ENCODE assay signal across 1 cellular context in the genomic region with DNA sequence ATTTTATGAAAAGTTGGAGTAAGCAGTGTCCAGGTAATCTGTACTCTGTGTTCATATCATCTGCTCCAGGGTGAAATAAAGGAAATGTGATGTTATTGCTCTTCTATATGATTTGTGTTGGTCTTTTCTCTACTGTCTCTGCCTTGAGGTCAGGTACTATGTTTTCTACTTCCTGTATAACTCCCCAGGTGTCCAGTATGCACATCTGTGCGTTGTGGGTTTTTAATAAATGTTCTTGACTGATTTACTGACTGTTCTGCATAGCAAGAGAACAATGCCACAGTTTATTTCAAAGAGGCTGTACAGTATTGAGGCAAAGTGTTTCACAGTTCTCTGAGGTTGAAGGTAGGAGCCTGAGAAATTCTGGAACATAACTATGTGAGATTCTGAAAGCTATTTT.
TF ChIP-seq lines count a peak whose summit lies in the region.

No MANE protein-coding gene starts in this region.

TF ChIP-seq in IMR-90, 13 proteins besides CTCF, POLR2A, EP300 and RAD21 (continued from another document):
- TF ChIP-seq, protein P1, sequence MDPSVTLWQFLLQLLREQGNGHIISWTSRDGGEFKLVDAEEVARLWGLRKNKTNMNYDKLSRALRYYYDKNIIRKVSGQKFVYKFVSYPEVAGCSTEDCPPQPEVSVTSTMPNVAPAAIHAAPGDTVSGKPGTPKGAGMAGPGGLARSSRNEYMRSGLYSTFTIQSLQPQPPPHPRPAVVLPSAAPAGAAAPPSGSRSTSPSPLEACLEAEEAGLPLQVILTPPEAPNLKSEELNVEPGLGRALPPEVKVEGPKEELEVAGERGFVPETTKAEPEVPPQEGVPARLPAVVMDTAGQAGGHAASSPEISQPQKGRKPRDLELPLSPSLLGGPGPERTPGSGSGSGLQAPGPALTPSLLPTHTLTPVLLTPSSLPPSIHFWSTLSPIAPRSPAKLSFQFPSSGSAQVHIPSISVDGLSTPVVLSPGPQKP (IDR thresholded peaks at IDR 0.05; ENCODE audit: borderline replicate concordance, low read depth, low read length), result no peak
- TF ChIP-seq RFX5 (IDR thresholded peaks at IDR 0.05; ENCODE audit: low read depth, low read length) (no peak), BHLHE40 (IDR thresholded peaks at IDR 0.05; ENCODE audit: low read depth, low read length) (no peak), CEBPB (IDR thresholded peaks at IDR 0.05; ENCODE audit: low read depth, low read length) (no peak), FOS (IDR thresholded peaks at IDR 0.05; ENCODE audit: low read depth, low read length) (no peak), MAFK (IDR thresholded peaks at IDR 0.05; ENCODE audit: low read depth, low read length) (no peak), MXI1 (IDR thresholded peaks at IDR 0.05; ENCODE audit: borderline replicate concordance, low read depth, low read length) (no peak), NFE2L2 (IDR thresholded peaks at IDR 0.05; ENCODE audit: low read depth, low read length) (no peak), CHD1 (IDR thresholded peaks at IDR 0.05; ENCODE audit: low read depth, low read length) (no peak), RCOR1 (IDR thresholded peaks at IDR 0.05; ENCODE audit: insufficient replicate concordance, low read length) (no peak)
